1 cellular context compared by ENCODE assay signal in the genomic region with DNA sequence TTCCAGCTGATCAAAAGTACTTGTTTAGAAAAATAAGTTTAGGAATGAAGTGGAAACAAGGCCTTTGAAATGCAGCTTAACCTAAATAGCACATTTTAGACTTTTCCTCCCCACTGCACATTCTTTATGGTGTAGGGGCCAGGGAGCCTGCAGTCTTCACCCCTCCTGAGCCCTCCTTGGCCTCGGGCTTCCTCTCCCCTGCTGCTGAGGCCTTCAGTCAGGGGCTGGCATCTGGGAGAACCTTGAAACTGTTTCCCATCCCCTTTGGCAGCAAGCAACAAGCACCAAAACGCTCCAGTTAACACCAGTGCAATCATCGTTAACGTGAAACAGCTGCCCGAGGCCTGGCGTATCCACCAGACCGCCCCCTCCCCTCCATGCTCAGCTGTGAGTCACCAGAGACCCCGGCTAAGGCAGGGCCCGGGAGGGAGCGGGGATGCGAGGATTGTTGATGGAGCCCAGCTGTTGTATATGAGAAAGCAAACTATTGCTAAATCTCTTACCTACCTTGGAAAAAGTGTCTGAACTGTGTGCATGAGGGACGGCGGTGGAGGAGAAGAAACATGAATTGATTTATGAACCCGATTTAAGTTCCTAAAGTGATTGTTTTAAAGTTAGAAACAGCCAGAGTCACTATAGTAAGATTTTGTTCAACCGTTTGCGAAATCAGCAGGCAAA.
TF ChIP-seq lines count a peak whose summit lies in the region.

No MANE protein-coding gene starts in this region.

TF ChIP-seq in IMR-90, 13 proteins besides CTCF, POLR2A, EP300 and RAD21 (continued from another document):
- TF ChIP-seq RFX5 (IDR thresholded peaks at IDR 0.05; ENCODE audit: low read depth, low read length), result no peak
- peak; percentile 81; the same call in 1 of the 2 replicates for TF ChIP-seq MAZ (IDR thresholded peaks at IDR 0.05; ENCODE audit: borderline replicate concordance, low read depth, low read length)
- TF ChIP-seq, protein P1, sequence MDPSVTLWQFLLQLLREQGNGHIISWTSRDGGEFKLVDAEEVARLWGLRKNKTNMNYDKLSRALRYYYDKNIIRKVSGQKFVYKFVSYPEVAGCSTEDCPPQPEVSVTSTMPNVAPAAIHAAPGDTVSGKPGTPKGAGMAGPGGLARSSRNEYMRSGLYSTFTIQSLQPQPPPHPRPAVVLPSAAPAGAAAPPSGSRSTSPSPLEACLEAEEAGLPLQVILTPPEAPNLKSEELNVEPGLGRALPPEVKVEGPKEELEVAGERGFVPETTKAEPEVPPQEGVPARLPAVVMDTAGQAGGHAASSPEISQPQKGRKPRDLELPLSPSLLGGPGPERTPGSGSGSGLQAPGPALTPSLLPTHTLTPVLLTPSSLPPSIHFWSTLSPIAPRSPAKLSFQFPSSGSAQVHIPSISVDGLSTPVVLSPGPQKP (IDR thresholded peaks at IDR 0.05; ENCODE audit: borderline replicate concordance, low read depth, low read length), result no peak
- no peak for TF ChIP-seq MAFK (IDR thresholded peaks at IDR 0.05; ENCODE audit: low read depth, low read length)
